Comparison of ENCODE assay signal across 12 cellular contexts in genomic region chr6:109469591-109470189, GRCh38.
"Had no signal": no experiment of that assay in that cellular context is flagged by ENCODE, and none has a peak within 500 bp of the region (broad histone marks: within the 10 kb centered on the region; RNA-seq: fewer than 3 reads in every experiment).

No MANE protein-coding gene starts in this region.

- ATAC-seq: gastroesophageal sphincter, left lung had no signal

- H3K27ac Mint-ChIP-seq: nephron progenitor cell had no signal

- H3K4me3 Mint-ChIP-seq: nephron progenitor cell had no signal

- H3K4me1 Mint-ChIP-seq: nephron progenitor cell had no signal

- H3K9me3 Mint-ChIP-seq: nephron progenitor cell had no signal

- DNase-seq: adrenal gland; caudate nucleus; colonic mucosa; effector CD8-positive, alpha-beta T cell; left lung; nephron progenitor cell; SHP77 treated with DMSO at 0.1 percent for 48 hours; sigmoid colon; stimulated activated naive CD4-positive, alpha-beta T cell treated with Interleukin-2 at 50 U/mL for 16 hours; T1000; upper lobe of left lung had no signal
